Comparison of ENCODE assay signal across 8 cellular contexts in the genomic region with DNA sequence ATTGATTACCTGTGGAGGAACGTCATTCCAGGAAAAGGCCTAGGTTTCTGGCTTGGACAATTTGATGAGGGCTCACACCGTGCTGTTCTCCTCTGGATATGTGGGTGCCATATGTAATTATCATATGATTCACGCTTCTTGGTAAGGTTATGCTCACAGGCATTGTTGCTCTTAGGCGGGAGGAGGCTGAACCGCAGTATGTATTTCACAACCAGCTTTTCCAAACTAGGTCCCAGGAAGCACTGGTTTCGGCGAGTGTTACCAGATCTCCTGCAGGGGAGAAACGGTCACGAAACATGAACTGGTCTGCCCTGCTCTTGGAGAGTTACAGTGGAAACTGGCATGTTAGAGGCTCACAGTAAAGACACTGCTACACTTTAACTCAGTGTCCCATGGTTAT. TPM values are rescaled to one million over a fixed set of nuclear protein-coding genes. Genes with fewer than 3 reads are reported as not detected.
A peak's percentile ranks its signal among the peaks of the same experiment; 100 is the strongest.
DNase-seq lines count a peak whose midpoint lies in the region; ATAC-seq and TF ChIP-seq lines count a peak whose summit lies in the region.

No MANE protein-coding gene starts in this region.

- H3K4me1 ChIP-seq in A673 (ENCODE audit: insufficient read depth, low read length, poor library complexity, severe bottlenecking) (no peaks in the 10 kb centered on the region), IMR-90 (ENCODE audit: control insufficient read depth, insufficient read depth, low read length) (peaks cover 13% of the 10 kb centered on the region), muscle layer of duodenum (ENCODE audit: control insufficient read depth in 1 of 2, insufficient read depth in 2 of 2, low read length in 2 of 2) (no peaks in the 10 kb centered on the region)

- H3K9me3 ChIP-seq in A673 (ENCODE audit: low read depth, low read length, poor library complexity, severe bottlenecking) (no peaks in the 10 kb centered on the region), IMR-90 (ENCODE audit: control insufficient read depth, insufficient read depth, low read length) (no peaks in the 10 kb centered on the region), muscle layer of duodenum (ENCODE audit: control insufficient read depth in 1 of 2, low read length in 2 of 2) (no peaks in the 10 kb centered on the region)

- H3K27me3 ChIP-seq in A673 (replicated peaks; ENCODE audit: insufficient read depth, low read depth, low read length, poor library complexity) (no peaks in the 10 kb centered on the region), IMR-90 (ENCODE audit: control insufficient read depth, insufficient read depth, low read length) (no peaks in the 10 kb centered on the region), muscle layer of duodenum (ENCODE audit: low read depth, low read length) (no peaks in the 10 kb centered on the region)

- ATAC-seq in IMR-90 (ENCODE audit: low read depth), result no peak

- no peaks in the 10 kb centered on the region for H4K20me1 ChIP-seq in IMR-90 (ENCODE audit: insufficient read depth, low read length)

- peak overlapping the region; percentile 68 for H3K4me3 ChIP-seq in A673 (ENCODE audit: low read depth, low read length, poor library complexity, severe bottlenecking)
- no peak overlapping the region for H3K4me3 ChIP-seq in IMR-90 (ENCODE audit: insufficient read depth, low read depth, low read length)
- peak overlapping the region; percentile 45 to 72 for H3K4me3 ChIP-seq in muscle layer of duodenum (ENCODE audit: low read depth in 1 of 2, low read length in 2 of 2)

- peak overlapping the region; percentile 57; the same call in 2 of the 3 replicates for H2BK15ac ChIP-seq in IMR-90 (ENCODE audit: low read depth, low read length)

- BruUV-seq in A673 (replicated peaks; lab: Mats Ljungman, UMichigan) (no TSS peak), IMR-90 (replicated peaks; lab: Mats Ljungman, UMichigan) (no TSS peak)

- intact Hi-C loops in A673 (cut with micrococcal nuclease; ENCODE audit: unreplicated experiment) (loop anchor here (5.0 kb wide), 1 partner anchor 96 kb away; a partner anchor contains a TSS), IMR-90 (cut with micrococcal nuclease) (loop anchor here (5.0 kb wide), 1 partner anchor 319 kb away; no protein-coding TSS in a partner anchor)

- peak overlapping the region; percentile 82 for H2BK20ac ChIP-seq in IMR-90 (ENCODE audit: low read depth, low read length)

- H3K9me1 ChIP-seq in IMR-90 (ENCODE audit: insufficient read depth, low read length), result peaks cover 5% of the 10 kb centered on the region; the same call in 1 of the 2 replicates

- in situ Hi-C loops in IMR-90 (cut with MboI; ENCODE audit: low sequenced_read_pairs), result loop anchor here (5.0 kb wide), 1 partner anchor 101 kb away; no protein-coding TSS in a partner anchor

- H4K5ac ChIP-seq in IMR-90 (ENCODE audit: low read depth, low read length), result peak overlapping the region; percentile 20; the same call in 1 of the 2 replicates

- dilution Hi-C loops in IMR-90 (cut with HindIII; ENCODE audit: low sequenced_read_pairs, unreplicated experiment), result no loop called here

- peak overlapping the region; percentile 22; the same call in 1 of the 2 replicates for H3K56ac ChIP-seq in IMR-90 (ENCODE audit: extremely low read depth, insufficient read depth, low read length)

- peaks cover 0 to 10% of the 10 kb centered on the region in 2 experiments; a peak in 1 of 4 replicates for H3K79me1 ChIP-seq in IMR-90 (ENCODE audit: low read depth in 1 of 2, low read length in 2 of 2)

- peak overlapping the region; percentile 86 for H3K4ac ChIP-seq in IMR-90 (ENCODE audit: low read depth, low read length)

- H4K8ac ChIP-seq in IMR-90 (ENCODE audit: low read depth in 2 of 2, low read length in 2 of 2), result peak overlapping the region; percentile 76 to 98; a peak in 2 of 4 replicates

- no CpG with 5 or more reads among the region's 9 CpGs for WGBS in IMR-90 (ENCODE audit: extremely low coverage in 2 of 2, insufficient read length in 1 of 2), 2 experiments

- DNase-seq in A673 (ENCODE audit: low spot score) (no peak), IMR-90 (no peak), NCI-H69 (lab: John Stamatoyannopoulos, UW) (no peak)
- no peak for DNase-seq in stimulated activated CD4-positive, alpha-beta T cell treated with anti-CD3 and anti-CD28 coated beads, Interleukin-4, amount 100 ng/mL, for 24 hours
- DNase-seq in stimulated activated CD4-positive, alpha-beta T cell treated with anti-CD3 and anti-CD28 coated beads, Interleukin-1b, Interleukin-23, amount 100 ng/mL, for 48 hours, result no peak
- DNase-seq in stimulated activated CD4-positive, alpha-beta T cell treated with anti-CD3 and anti-CD28 coated beads, Interleukin-15, amount 100 ng/mL, for 24 hours, result no peak

- no peak overlapping the region for H3K4me2 ChIP-seq in IMR-90 (ENCODE audit: low read depth, low read length)

- no peak overlapping the region for H3K23ac ChIP-seq in IMR-90 (ENCODE audit: low read depth, low read length)

- TF ChIP-seq CTCF in A673 (conservative IDR thresholded peaks at IDR 0.05; ENCODE audit: low read depth, low read length) (no peak), IMR-90 (conservative IDR thresholded peaks at IDR 0.05; ENCODE audit: low read depth, low read length) (no peak)

- no peak for TF ChIP-seq POLR2A in IMR-90 (IDR thresholded peaks at IDR 0.05; ENCODE audit: low read depth, low read length)

- H3K14ac ChIP-seq in IMR-90 (replicated peaks; ENCODE audit: low read depth, low read length), result peak overlapping the region; percentile 17; the same call in 1 of the 2 replicates

- peak overlapping the region; percentile 61 for H2BK5ac ChIP-seq in IMR-90 (ENCODE audit: low read depth, low read length, poor library complexity, severe bottlenecking)

- no peak for TF ChIP-seq RAD21 in IMR-90 (IDR thresholded peaks at IDR 0.05; ENCODE audit: low read length)

- H4K91ac ChIP-seq in IMR-90 (ENCODE audit: insufficient read depth, low read depth, low read length), result peak overlapping the region; percentile 78

- peak overlapping the region; percentile 63 for H2BK120ac ChIP-seq in IMR-90 (ENCODE audit: low read depth, low read length)

- CTCF ChIA-PET in A673 (lab: Charles Lee), result interaction anchor here (0.6 to 1.7 kb wide), 26 partner anchors 8 to 1904 kb away, joined by 3 to 26 read pairs (median 4); no protein-coding TSS in a partner anchor
- CTCF ChIA-PET in IMR-90 (lab: Yijun Ruan, JAX), result interaction anchor here (0.5 to 2.5 kb wide), 18 partner anchors 15 to 231 kb away, joined by 3 to 25 read pairs (median 6); no protein-coding TSS in a partner anchor

- no peak overlapping the region for H3K9ac ChIP-seq in IMR-90 (ENCODE audit: low read depth, low read length)

- peak overlapping the region; percentile 12; the same call in 1 of the 2 replicates for H3K18ac ChIP-seq in IMR-90 (ENCODE audit: low read depth, low read length)

- peak overlapping the region; percentile 90 for H2AFZ ChIP-seq in IMR-90 (replicated peaks; ENCODE audit: low read length, poor library complexity)

- POLR2A ChIA-PET in A673 (lab: Charles Lee; ENCODE audit: low non-redundant PET) (interaction anchor here (0.6 kb wide), 1 partner anchor 173 kb away, joined by 4 read pairs; a partner anchor contains a TSS), IMR-90 (lab: Charles Lee; ENCODE audit: unreplicated experiment) (interaction anchor here (0.6 kb wide), 1 partner anchor 1582 kb away, joined by 3 read pairs; no protein-coding TSS in a partner anchor)

- peak overlapping the region; percentile 24 for H3K27ac ChIP-seq in A673 (ENCODE audit: low read depth, low read length, poor library complexity, severe bottlenecking)
- H3K27ac ChIP-seq in IMR-90 (ENCODE audit: insufficient read depth, low read length), result peak overlapping the region; percentile 1; the same call in 1 of the 2 replicates
- peak overlapping the region; percentile 57 for H3K27ac ChIP-seq in cingulate gyrus (ENCODE audit: low read depth, low read length)
- peak overlapping the region; percentile 12 for H3K27ac ChIP-seq in muscle layer of duodenum (ENCODE audit: low read length)

- H2AK5ac ChIP-seq in IMR-90 (ENCODE audit: low read depth, low read length), result peak overlapping the region; percentile 41

- H2AK9ac ChIP-seq in IMR-90 (replicated peaks; ENCODE audit: low read depth, low read length, poor library complexity), result peak overlapping the region; percentile 43

- no peaks in the 10 kb centered on the region for H3K36me3 ChIP-seq in A673 (ENCODE audit: insufficient read depth, low read length, poor library complexity, severe bottlenecking)
- H3K36me3 ChIP-seq in IMR-90 (ENCODE audit: control insufficient read depth, insufficient read depth, low read length), result no peaks in the 10 kb centered on the region
- no peaks in the 10 kb centered on the region for H3K36me3 ChIP-seq in muscle layer of duodenum (ENCODE audit: control insufficient read depth in 1 of 2, insufficient read depth in 2 of 2, low read length in 2 of 2)

TF ChIP-seq in IMR-90, 13 proteins besides CTCF, POLR2A, EP300 and RAD21:
- TF ChIP-seq CEBPB (IDR thresholded peaks at IDR 0.05; ENCODE audit: low read depth, low read length) (0 out of 2 replicates have a peak, but pooled peaks have one; percentile 0), MXI1 (IDR thresholded peaks at IDR 0.05; ENCODE audit: borderline replicate concordance, low read depth, low read length) (no peak)

RNA-seq across cellular contexts. Expression of a gene that starts 0.8 kb away (rescaled TPM):
- total RNA-seq in A673 (2021) (10.1 and 13.0 TPM in 2 replicates), IMR-90 (2012; rRNA removed) (3.9 and 4.1 TPM in 2 replicates)
- polyA plus RNA-seq in IMR-90 (2012; rRNA removed), result 7.4 and 8.0 TPM in 2 replicates
- 6.4 and 11.4 TPM in 2 replicates for polyA plus RNA-seq in IMR-90 (2012; cell fraction: cytosol; rRNA removed)
- polyA plus RNA-seq in IMR-90 (2012; cell fraction: nucleus; rRNA removed; ENCODE audit: low replicate concordance), result 3.2 and 5.5 TPM in 2 replicates

Comparison
In these comparisons a context has a peak if more than half of its experiments do, and no peak if none do; other contexts are left out.
1. H3K27ac ChIP-seq: peak in every context shown above with its lines; median percentile 57 in cingulate gyrus; 24 in A673; 12 in muscle layer of duodenum; 1 in IMR-90.